In the genomic region with DNA sequence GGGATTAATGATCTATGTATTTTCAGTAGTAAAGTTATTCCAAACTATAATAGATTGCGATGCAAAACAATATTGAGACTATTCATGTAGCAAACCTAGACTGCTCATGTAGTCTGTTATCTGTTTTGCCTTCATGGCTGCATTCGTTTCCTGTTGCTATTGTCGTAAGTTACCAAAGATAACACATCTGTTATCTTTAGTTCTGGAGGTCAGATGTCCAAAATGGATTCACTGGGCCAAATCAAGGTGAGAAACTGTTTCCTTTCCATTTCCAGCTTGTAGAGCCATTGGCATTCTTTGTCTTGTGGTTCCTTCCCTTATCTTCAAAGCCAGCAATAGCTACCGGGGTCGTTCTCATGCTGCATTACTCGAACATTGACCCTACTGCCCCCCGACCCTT, we compare ENCODE assay signal across 20 cellular contexts.
"Had no signal": no experiment of that assay in that cellular context is flagged by ENCODE, and none has a peak within 500 bp of the region (broad histone marks: within the 10 kb centered on the region; RNA-seq: fewer than 3 reads in every experiment).

No MANE protein-coding gene starts in this region.

- H3K4me3 Mint-ChIP-seq: activated CD8-positive, alpha-beta T cell treated with anti-CD3 and anti-CD28 coated beads, Interleukin-2, amount 10 ng/mL, durations not matched to agents 7 days and 5 days; activated naive CD4-positive, alpha-beta T cell treated with anti-CD3 and anti-CD28 coated beads, Interleukin-2, amount 50 U/mL, for 24 hours; activated T-helper 1 cell treated with anti-CD3 and anti-CD28 coated beads, Interleukin-12 subunit alpha, Interleukin-12 subunit beta, Interleukin-2, Interleukin-4 antibody, amounts not matched to agents 30 ng/mL and 10 ng/mL and 1 ng/mL, durations not matched to agents 14 hours and 24 hours and 36 hours; effector memory CD8-positive, alpha-beta T cell; nephron progenitor cell; stimulated activated naive B cell treated with anti-CD40 and anti-IgM and Interleukin-4, amounts not matched to agents 10 μg/mL and 1 μg/mL and 100 μg/mL, for 72 hours; T-helper 1 cell treated with Interleukin-12 subunit alpha and Interleukin-12 subunit beta and Interleukin-4 antibody, amounts not matched to agents 30 μg/mL and 1 μg/mL, for 36 hours had no signal

- DNase-seq: activated CD4-positive, alpha-beta T cell treated with anti-CD3 and anti-CD28 coated beads, Interleukin-2, amount 50 U/mL, for 1 hour; activated CD4-positive, CD25-positive, alpha-beta regulatory T cell treated with anti-CD3 and anti-CD28 coated beads, Interleukin-2, amount 50 U/mL, for 72 hours; activated CD8-positive, alpha-beta T cell treated with anti-CD3 and anti-CD28 coated beads, Interleukin-2, amount 10 ng/mL, durations not matched to agents 7 days and 5 days; activated gamma-delta T cell; anterior cingulate cortex; central memory CD4-positive, alpha-beta T cell; dorsolateral prefrontal cortex; effector memory CD8-positive, alpha-beta T cell; heart right ventricle; nephron progenitor cell; nucleus accumbens; right lobe of liver; stimulated activated CD4-positive, alpha-beta T cell treated with anti-CD3 and anti-CD28 coated beads, Interleukin-15, amount 100 ng/mL, for 24 hours; stimulated activated naive B cell treated with anti-CD40 and anti-IgM and Interleukin-4, amounts not matched to agents 10 μg/mL and 1 μg/mL and 100 μg/mL, for 72 hours; T1000; transverse colon had no signal

- H3K27ac Mint-ChIP-seq: activated CD8-positive, alpha-beta T cell treated with anti-CD3 and anti-CD28 coated beads, Interleukin-2, amount 10 ng/mL, durations not matched to agents 7 days and 5 days; activated naive CD4-positive, alpha-beta T cell treated with anti-CD3 and anti-CD28 coated beads, Interleukin-2, amount 50 U/mL, for 24 hours; activated T-helper 1 cell treated with anti-CD3 and anti-CD28 coated beads, Interleukin-12 subunit alpha, Interleukin-12 subunit beta, Interleukin-2, Interleukin-4 antibody, amounts not matched to agents 30 ng/mL and 10 ng/mL and 1 ng/mL, durations not matched to agents 14 hours and 24 hours and 36 hours; effector memory CD8-positive, alpha-beta T cell; nephron progenitor cell; stimulated activated naive B cell treated with anti-CD40 and anti-IgM and Interleukin-4, amounts not matched to agents 10 μg/mL and 1 μg/mL and 100 μg/mL, for 72 hours; T-helper 1 cell treated with Interleukin-12 subunit alpha and Interleukin-12 subunit beta and Interleukin-4 antibody, amounts not matched to agents 30 μg/mL and 1 μg/mL, for 36 hours had no signal

- H3K4me1 Mint-ChIP-seq: activated naive CD4-positive, alpha-beta T cell treated with anti-CD3 and anti-CD28 coated beads, Interleukin-2, amount 50 U/mL, for 24 hours; stimulated activated naive B cell treated with anti-CD40 and anti-IgM and Interleukin-4, amounts not matched to agents 10 μg/mL and 1 μg/mL and 100 μg/mL, for 72 hours had no signal

- H3K27me3 Mint-ChIP-seq: activated naive CD4-positive, alpha-beta T cell treated with anti-CD3 and anti-CD28 coated beads, Interleukin-2, amount 50 U/mL, for 24 hours; brain; effector memory CD8-positive, alpha-beta T cell; stimulated activated naive B cell treated with anti-CD40 and anti-IgM and Interleukin-4, amounts not matched to agents 10 μg/mL and 1 μg/mL and 100 μg/mL, for 72 hours had no signal

- H3K9me3 Mint-ChIP-seq: activated naive CD4-positive, alpha-beta T cell treated with anti-CD3 and anti-CD28 coated beads, Interleukin-2, amount 50 U/mL, for 24 hours; activated T-helper 1 cell treated with anti-CD3 and anti-CD28 coated beads, Interleukin-12 subunit alpha, Interleukin-12 subunit beta, Interleukin-2, Interleukin-4 antibody, amounts not matched to agents 30 ng/mL and 10 ng/mL and 1 ng/mL, durations not matched to agents 14 hours and 24 hours and 36 hours; brain; effector memory CD8-positive, alpha-beta T cell; nephron progenitor cell; stimulated activated naive B cell treated with anti-CD40 and anti-IgM and Interleukin-4, amounts not matched to agents 10 μg/mL and 1 μg/mL and 100 μg/mL, for 72 hours; T-helper 1 cell treated with Interleukin-12 subunit alpha and Interleukin-12 subunit beta and Interleukin-4 antibody, amounts not matched to agents 30 μg/mL and 1 μg/mL, for 36 hours had no signal

- H3K36me3 Mint-ChIP-seq: stimulated activated naive B cell treated with anti-CD40 and anti-IgM and Interleukin-4, amounts not matched to agents 10 μg/mL and 1 μg/mL and 100 μg/mL, for 72 hours had no signal

- ATAC-seq: activated CD8-positive, alpha-beta T cell treated with anti-CD3 and anti-CD28 coated beads, Interleukin-2, amount 10 ng/mL, durations not matched to agents 7 days and 5 days; effector memory CD8-positive, alpha-beta T cell; heart right ventricle; stimulated activated naive B cell treated with anti-CD40 and anti-IgM and Interleukin-4, amounts not matched to agents 10 μg/mL and 1 μg/mL and 100 μg/mL, for 72 hours had no signal
